Comparison of ENCODE assay signal across 2 cellular contexts in the genomic region with DNA sequence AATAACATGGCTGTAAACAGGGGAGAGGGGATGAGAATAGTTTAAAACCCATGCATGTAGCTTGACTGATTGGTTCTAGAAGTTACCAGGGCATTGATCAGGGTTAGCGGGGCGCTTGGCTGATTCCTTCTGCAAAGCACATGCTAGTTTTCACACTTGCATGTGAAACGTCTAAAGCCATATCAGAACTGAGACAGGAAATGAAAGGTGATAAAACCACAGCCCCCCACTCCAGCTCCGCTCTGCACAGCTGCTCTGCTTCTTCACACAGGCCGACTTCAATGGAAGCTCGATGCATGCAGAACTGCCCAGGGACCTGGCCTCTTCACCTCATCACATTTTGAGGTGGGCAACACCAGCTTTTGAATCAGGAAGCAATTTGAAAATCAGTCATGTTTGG.
TF ChIP-seq lines count a peak whose summit lies in the region.

No MANE protein-coding gene starts in this region.

TF ChIP-seq in GM12891, 5 proteins besides CTCF, POLR2A, EP300 and RAD21:
- TF ChIP-seq SPI1 (IDR thresholded peaks at IDR 0.05; ENCODE audit: low read depth, low read length) (peak; percentile 33; the same call in 1 of the 2 replicates), PAX5 (IDR thresholded peaks at IDR 0.05; ENCODE audit: insufficient read depth, low read length, severe bottlenecking) (no peak), POU2F2 (IDR thresholded peaks at IDR 0.05; ENCODE audit: low read depth, low read length) (0 out of 2 replicates have a peak, but pooled peaks have one; percentile 8), TAF1 (IDR thresholded peaks at IDR 0.05; ENCODE audit: low read depth, low read length) (no peak), POLR2AphosphoS5 (IDR thresholded peaks at IDR 0.05; ENCODE audit: low read depth, low read length) (no peak)

TF ChIP-seq in K562, 482 proteins besides CTCF, POLR2A, EP300 and RAD21:
- TF ChIP-seq HOXB6 (CRISPR knock-in tag; IDR thresholded peaks at IDR 0.05; ENCODE audit: borderline replicate concordance) (no peak), HMGN3 (IDR thresholded peaks at IDR 0.05; ENCODE audit: borderline replicate concordance, extremely low read depth, insufficient read length, low read depth, low read length) (no peak), CAMTA2 (CRISPR knock-in tag; conservative IDR thresholded peaks at IDR 0.05) (no peak), DIDO1 (tag; IDR thresholded peaks at IDR 0.05; ENCODE audit: low read depth) (no peak)
- TF ChIP-seq, protein P1, sequence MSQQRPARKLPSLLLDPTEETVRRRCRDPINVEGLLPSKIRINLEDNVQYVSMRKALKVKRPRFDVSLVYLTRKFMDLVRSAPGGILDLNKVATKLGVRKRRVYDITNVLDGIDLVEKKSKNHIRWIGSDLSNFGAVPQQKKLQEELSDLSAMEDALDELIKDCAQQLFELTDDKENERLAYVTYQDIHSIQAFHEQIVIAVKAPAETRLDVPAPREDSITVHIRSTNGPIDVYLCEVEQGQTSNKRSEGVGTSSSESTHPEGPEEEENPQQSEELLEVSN (IDR thresholded peaks at IDR 0.05; ENCODE audit: borderline replicate concordance in 1 of 2, extremely low read depth in 1 of 2, insufficient read depth in 1 of 2, insufficient read length in 1 of 2, low read depth in 1 of 2, low read length in 1 of 2, poor library complexity in 1 of 2, severe bottlenecking in 1 of 2): peak in 1 of 2 experiments; percentile 17
